8 cellular contexts compared by ENCODE assay signal in genomic region chr9:135499326-135500070, GRCh38. TPM values are rescaled to one million over a fixed set of nuclear protein-coding genes. Genes with fewer than 3 reads are reported as not detected.
A peak's percentile ranks its signal among the peaks of the same experiment; 100 is the strongest.
DNase-seq lines count a peak whose midpoint lies in the region; ATAC-seq and TF ChIP-seq lines count a peak whose summit lies in the region.

No MANE protein-coding gene starts in this region.

- TF ChIP-seq POLR2A in prostate gland (IDR thresholded peaks at IDR 0.05) (peak; percentile 29), upper lobe of left lung (IDR thresholded peaks at IDR 0.05) (peak in 2 of 4 donors; percentile 32 to 44)

- no peak for TF ChIP-seq EP300 in upper lobe of left lung (IDR thresholded peaks at IDR 0.05)

- BruUV-seq in Calu3 (replicated peaks; lab: Mats Ljungman, UMichigan): no TSS peak

- H3K4me1 ChIP-seq in HAP-1: peaks cover 4% of the 10 kb centered on the region; the same call in 1 of the 2 replicates
- peaks cover 0 to 30% of the 10 kb centered on the region in 2 donors for H3K4me1 ChIP-seq in right atrium auricular region
- H3K4me1 ChIP-seq in prostate gland (replicated peaks): peaks cover 7% of the 10 kb centered on the region
- peaks cover 19 to 36% (median 25%) of the 10 kb centered on the region in 4 donors for H3K4me1 ChIP-seq in upper lobe of left lung

- intact Hi-C loops in Calu3 (cut with micrococcal nuclease; ENCODE audit: unreplicated experiment): no loop called here
- intact Hi-C loops in prostate gland (cut with DNase I): no loop called here

- CTCF ChIA-PET in Calu3 (lab: Charles Lee): no interaction called here

- H3K27ac Mint-ChIP-seq in Calu3 (ENCODE audit: unreplicated experiment): peak overlapping the region; percentile 44

- TF ChIP-seq CTCF in Calu3 (IDR thresholded peaks at IDR 0.05; ENCODE audit: unreplicated experiment) (no peak), right atrium auricular region (IDR thresholded peaks at IDR 0.05) (no peak), prostate gland (IDR thresholded peaks at IDR 0.05) (peak in 2 of 4 experiments; percentile 9 to 10), upper lobe of left lung (IDR thresholded peaks at IDR 0.05) (no peak)

- H3K9me3 ChIP-seq in HAP-1 (no peaks in the 10 kb centered on the region), right atrium auricular region (no peaks in the 10 kb centered on the region), prostate gland (no peaks in the 10 kb centered on the region), upper lobe of left lung (no peaks in the 10 kb centered on the region)

- H3K27me3 ChIP-seq in HAP-1 (ENCODE audit: low read depth): no peaks in the 10 kb centered on the region
- no peaks in the 10 kb centered on the region for H3K27me3 ChIP-seq in right atrium auricular region
- no peaks in the 10 kb centered on the region for H3K27me3 ChIP-seq in prostate gland (replicated peaks; ENCODE audit: insufficient read depth)
- no peaks in the 10 kb centered on the region for H3K27me3 ChIP-seq in upper lobe of left lung

- in situ Hi-C loops in HAP-1 (cut with MboI; ENCODE audit: low sequenced_read_pairs): no loop called here

- under 1% methylated on average over 46 of the region's 58 CpGs for WGBS in prostate gland
- WGBS in upper lobe of left lung, 2 donors: 0 to 2% methylated on average over 9 to 18 of the region's 58 CpGs

- H3K4me1 Mint-ChIP-seq in Calu3 (ENCODE audit: low read depth, unreplicated experiment): no peaks in the 10 kb centered on the region

- peaks cover 37% of the 10 kb centered on the region for H3K36me3 Mint-ChIP-seq in Calu3 (ENCODE audit: insufficient read depth, unreplicated experiment)

- H3K27me3 Mint-ChIP-seq in Calu3 (ENCODE audit: unreplicated experiment): no peaks in the 10 kb centered on the region

- H3K36me3 ChIP-seq in HAP-1 (replicated peaks): peaks cover 31% of the 10 kb centered on the region
- peaks cover 19% of the 10 kb centered on the region for H3K36me3 ChIP-seq in right atrium auricular region
- H3K36me3 ChIP-seq in prostate gland: peaks cover 0 to 4% of the 10 kb centered on the region in 2 donors
- peaks cover 0 to 27% (median 18%) of the 10 kb centered on the region in 4 donors for H3K36me3 ChIP-seq in upper lobe of left lung

- peak; percentile 86 to 92 for ATAC-seq in upper lobe of left lung (ENCODE audit: low FRiP score in 2 of 2)

- DNase-seq in Calu3 (peak; percentile 84), HAP-1 (ENCODE audit: low spot score in 2 of 2) (peak; percentile 85 to 96), NCI-H1417 treated with DMSO at 0.1 percent for 48 hours (lab: John Stamatoyannopoulos, UW) (peak; percentile 52), T-helper 2 cell (peak; percentile 79 to 89 (median 84)), right atrium auricular region (ENCODE audit: low spot score) (peak; percentile 95), prostate gland (ENCODE audit: low spot score) (peak; percentile 87), upper lobe of left lung (peak; percentile 96 to 99)

- H3K4me3 Mint-ChIP-seq in Calu3 (ENCODE audit: low read depth, unreplicated experiment): peak overlapping the region; percentile 87

- H3K4me3 ChIP-seq in HAP-1 (peak overlapping the region; percentile 87), right atrium auricular region (peak overlapping the region; percentile 85 to 99), prostate gland (peak overlapping the region; percentile 96 to 98), upper lobe of left lung (peak overlapping the region; percentile 80 to 99 (median 88))

- H3K27ac ChIP-seq in angular gyrus (ENCODE audit: low read depth, low read length) (peak overlapping the region; percentile 44), right atrium auricular region (peak overlapping the region; percentile 73 to 85), prostate gland (peak overlapping the region; percentile 62 to 77), upper lobe of left lung (peak overlapping the region; percentile 80 to 87 (median 84))

- H3K9me3 Mint-ChIP-seq in Calu3 (ENCODE audit: low read depth, unreplicated experiment): no peaks in the 10 kb centered on the region

RNA-seq across cellular contexts. Expression of gene MRPS2, which starts 1.0 kb away (rescaled TPM):
- total RNA-seq in Calu3 (2022) (31.9 and 37.7 TPM in 2 replicates), right atrium auricular region (10 to 100 TPM; 40.9 to 72.5 TPM), prostate gland (10 to 100 TPM; 55.6 to 55.9 TPM), upper lobe of left lung (10 to 100 TPM; 11.1 to 40.6 (median 26.3) TPM)

RNA-seq across cellular contexts. Expression of gene PPP1R26, which starts 19.9 kb away (rescaled TPM):
- total RNA-seq in Calu3 (2022): 32.1 and 35.1 TPM in 2 replicates
- total RNA-seq in right atrium auricular region: 10 to 100 TPM; 17.4 to 18.7 TPM
- 10 to 100 TPM; 15.3 to 41.9 TPM for total RNA-seq in prostate gland
- total RNA-seq in upper lobe of left lung: 10 to 100 TPM; 25.6 to 48.6 (median 33.8) TPM

RNA-seq across cellular contexts. Expression of gene LCN1, which starts 21.7 kb away (rescaled TPM):
- total RNA-seq in Calu3 (2022) (not detected in 2 replicates), right atrium auricular region (not detected), prostate gland (not detected), upper lobe of left lung (not detected)

RNA-seq across cellular contexts. Expression of gene OBP2A, which starts 46.4 kb away (rescaled TPM):
- total RNA-seq in Calu3 (2022) (not detected in 2 replicates), right atrium auricular region (not detected), prostate gland (10 to 100 TPM in 1 of 2 donors, not detected in 1; 19.7 TPM), upper lobe of left lung (not detected)

Comparison
In these comparisons a context has a peak if more than half of its experiments do, and no peak if none do; other contexts are left out.
1. Peak in every context shown above with its lines: DNase-seq, ATAC-seq, H3K4me3 ChIP-seq and H3K27ac ChIP-seq.